In the genomic region with DNA sequence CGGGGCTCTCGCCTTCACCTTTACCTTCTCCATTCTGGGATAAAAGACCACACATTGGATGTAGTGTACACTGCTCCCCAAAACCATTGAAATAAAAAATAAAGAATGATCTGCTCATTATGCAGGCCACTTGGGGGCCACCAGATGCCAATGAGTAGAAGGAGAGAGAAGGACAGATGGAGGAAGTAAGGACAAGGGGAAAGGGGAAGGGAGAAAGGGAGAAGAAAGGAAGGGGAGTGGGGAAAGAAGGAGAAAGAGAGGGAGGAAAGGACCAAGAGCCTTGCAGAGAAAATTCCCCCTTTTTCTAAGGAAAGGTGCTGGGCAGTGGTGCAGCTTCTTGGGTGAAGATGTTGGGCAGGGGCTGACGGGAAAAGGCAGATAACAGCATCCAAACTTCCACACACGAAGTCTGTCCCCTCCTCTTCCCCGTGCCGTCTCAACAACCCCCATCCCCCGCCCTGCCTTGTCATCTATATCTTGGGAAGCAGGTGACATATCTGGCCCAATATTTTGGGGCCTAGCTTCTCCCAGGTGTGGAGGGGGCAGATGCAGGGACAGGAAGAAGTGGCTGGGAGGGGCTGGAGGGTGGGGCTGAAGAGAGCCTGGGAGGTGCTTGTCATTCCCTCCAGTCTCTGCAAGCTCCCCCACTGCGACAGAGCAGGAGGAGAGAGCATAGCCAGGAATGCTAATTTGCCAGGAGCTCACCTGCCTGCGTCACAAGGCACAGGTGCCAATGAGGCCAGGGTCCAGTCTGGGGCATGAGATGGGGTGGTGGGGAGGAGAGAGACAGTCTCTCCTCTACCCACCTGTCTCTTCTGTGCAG, we compare ENCODE assay signal across 9 cellular contexts.
"Had no signal": no experiment of that assay in that cellular context is flagged by ENCODE, and none has a peak within 500 bp of the region (broad histone marks: within the 10 kb centered on the region; RNA-seq: fewer than 3 reads in every experiment).

No MANE protein-coding gene starts in this region.

- H3K27me3 Mint-ChIP-seq: dendritic cell treated with granulocyte-macrophage colony-stimulating factor and Interleukin-4, amounts not matched to agents 40 ng/mL and 50 ng/mL, for 4 days had no signal

- H3K36me3 Mint-ChIP-seq: activated naive CD8-positive, alpha-beta T cell had no signal

- H3K27ac Mint-ChIP-seq: dendritic cell treated with granulocyte-macrophage colony-stimulating factor and Interleukin-4, amounts not matched to agents 40 ng/mL and 50 ng/mL, for 4 days had no signal

- H3K9me3 Mint-ChIP-seq: dendritic cell treated with granulocyte-macrophage colony-stimulating factor and Interleukin-4, amounts not matched to agents 40 ng/mL and 50 ng/mL, for 4 days had no signal

- DNase-seq: activated CD4-positive, alpha-beta T cell treated with anti-CD3 and anti-CD28 coated beads, Interleukin-2, amount 50 U/mL, for 4 hours; effector CD8-positive, alpha-beta T cell; stimulated activated CD4-positive, alpha-beta T cell treated with anti-CD3 and anti-CD28 coated beads, Interleukin-12 subunit alpha, Interleukin-12 subunit beta, amount 100 ng/mL, for 4 hours; stimulated activated CD4-positive, alpha-beta T cell treated with anti-CD3 and anti-CD28 coated beads, Interleukin-1b, Interleukin-23, amount 100 ng/mL, for 48 hours; stimulated activated naive CD4-positive, alpha-beta T cell treated with Interleukin-2 at 50 U/mL for 16 hours; T-helper 2 cell; thyroid gland had no signal

- H3K4me3 Mint-ChIP-seq: activated naive CD8-positive, alpha-beta T cell; dendritic cell treated with granulocyte-macrophage colony-stimulating factor and Interleukin-4, amounts not matched to agents 40 ng/mL and 50 ng/mL, for 4 days had no signal
